22 cellular contexts compared by ENCODE assay signal in genomic region chr19:33320636-33321035, GRCh38.
"Had no signal": no experiment of that assay in that cellular context is flagged by ENCODE, and none has a peak within 500 bp of the region (broad histone marks: within the 10 kb centered on the region; RNA-seq: fewer than 3 reads in every experiment).

No MANE protein-coding gene starts in this region.

- H3K36me3 ChIP-seq: colonic mucosa, esophagus muscularis mucosa, esophagus squamous epithelium, gastrocnemius medialis, gastroesophageal sphincter, heart left ventricle, heart right ventricle had no signal

- DNase-seq: colonic mucosa; cortex of kidney; dermis blood vessel endothelial cell; dorsolateral prefrontal cortex; effector CD4-positive, alpha-beta T cell; effector CD8-positive, alpha-beta T cell; effector memory CD4-positive, alpha-beta T cell; effector memory CD8-positive, alpha-beta T cell; endodermal cell; erythroblast; esophagus squamous epithelium; foreskin fibroblast; foreskin keratinocyte; foreskin melanocyte; gastrocnemius medialis; glutamatergic neuron; heart left ventricle; heart right ventricle had no signal

- H3K27ac ChIP-seq: colonic mucosa, coronary artery, dorsolateral prefrontal cortex, epithelial cell of prostate, esophagus muscularis mucosa, esophagus squamous epithelium, foreskin keratinocyte, gastrocnemius medialis, gastroesophageal sphincter, heart left ventricle, heart right ventricle had no signal

- H3K4me3 ChIP-seq: colonic mucosa, coronary artery, dorsolateral prefrontal cortex, esophagus muscularis mucosa, esophagus squamous epithelium, gastrocnemius medialis, gastroesophageal sphincter, heart left ventricle, heart right ventricle had no signal

- H3K4me1 ChIP-seq: colonic mucosa, esophagus muscularis mucosa, esophagus squamous epithelium, foreskin keratinocyte, gastroesophageal sphincter, heart left ventricle, heart right ventricle had no signal

- H3K9me3 ChIP-seq: colonic mucosa, gastrocnemius medialis had no signal
